Comparison of ENCODE assay signal across 19 cellular contexts in the genomic region with DNA sequence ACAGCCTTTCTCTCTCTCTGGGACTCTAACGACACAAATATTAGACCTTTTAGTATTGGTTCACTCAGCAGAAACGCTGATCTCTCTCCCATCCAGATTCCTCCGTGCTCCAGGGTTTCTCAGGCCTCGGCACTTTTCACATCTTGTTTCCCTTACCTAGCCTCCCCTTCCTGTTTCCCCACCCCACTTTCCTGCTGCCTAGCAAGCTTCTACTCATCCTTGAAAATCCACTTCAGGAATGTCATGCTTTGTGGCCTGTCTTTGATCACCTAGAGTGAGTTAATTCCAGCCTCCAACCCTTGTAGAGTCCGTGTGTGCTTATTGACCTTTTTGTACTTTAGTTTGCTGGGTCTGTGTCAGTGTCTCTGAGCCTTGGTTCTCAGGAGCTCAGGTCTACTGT.
DNase-seq lines count a peak whose midpoint lies in the region; ATAC-seq and TF ChIP-seq lines count a peak whose summit lies in the region.
"Had no signal": no experiment of that assay in that cellular context is flagged by ENCODE, and none has a peak within 500 bp of the region (broad histone marks: within the 10 kb centered on the region; RNA-seq: fewer than 3 reads in every experiment).

No MANE protein-coding gene starts in this region.

- no peaks in the 10 kb centered on the region for H3K9me2 ChIP-seq in Karpas-422 (replicated peaks; ENCODE audit: insufficient read depth, low read length)

- H3K36me3 Mint-ChIP-seq in activated T-cell treated with anti-CD3 and anti-CD28 coated beads, Interleukin-2, amount 50 U/mL, for 24 hours (ENCODE audit: low read depth) = peaks cover 14% of the 10 kb centered on the region
- H3K36me3 Mint-ChIP-seq in effector memory CD8-positive, alpha-beta T cell (ENCODE audit: insufficient read depth) = peaks cover 2% of the 10 kb centered on the region

- H3K4me1 ChIP-seq in smooth muscle cell (ENCODE audit: low read depth) = peaks cover 9% of the 10 kb centered on the region
- H3K4me1 ChIP-seq in effector memory CD4-positive, alpha-beta T cell (ENCODE audit: control insufficient read depth, insufficient read depth, low read length, poor library complexity, severe bottlenecking) = peaks cover 4% of the 10 kb centered on the region
- H3K4me1 ChIP-seq in Karpas-422 (ENCODE audit: low read length) = no peaks in the 10 kb centered on the region

- peak overlapping the region; percentile 52 for H3K27ac ChIP-seq in smooth muscle cell (ENCODE audit: low read depth)
- H3K27ac ChIP-seq in effector memory CD4-positive, alpha-beta T cell (ENCODE audit: insufficient read depth, low read length, poor library complexity, severe bottlenecking) = no peak overlapping the region
- no peak overlapping the region for H3K27ac ChIP-seq in Karpas-422 (ENCODE audit: low read length)
- H3K27ac ChIP-seq: 22Rv1, BLaER1, HL-60 had no signal

- WGBS in smooth muscle cell (ENCODE audit: low lambda C conversion rate) = 63% methylated on average over 5 of the region's 5 CpGs

- H3K27me3 ChIP-seq in smooth muscle cell (ENCODE audit: low read depth) (no peaks in the 10 kb centered on the region), Karpas-422 (ENCODE audit: low read length) (no peaks in the 10 kb centered on the region)
- no peaks in the 10 kb centered on the region for H3K27me3 ChIP-seq in effector memory CD4-positive, alpha-beta T cell (replicated peaks; ENCODE audit: control insufficient read depth, insufficient read depth, low read length, poor library complexity, severe bottlenecking)
- H3K27me3 ChIP-seq: BLaER1 had no signal

- H2AFZ ChIP-seq in smooth muscle cell (ENCODE audit: low read depth) (no peak overlapping the region), Karpas-422 (ENCODE audit: low read length) (no peak overlapping the region)

- no peak for DNase-seq in activated T-cell treated with anti-CD3 and anti-CD28 coated beads, Interleukin-2, amount 50 U/mL, for 24 hours
- no peak for DNase-seq in activated T-cell treated with anti-CD3 and anti-CD28 coated beads, Interleukin-2, amount 50 U/mL, for 48 hours
- DNase-seq in effector memory CD8-positive, alpha-beta T cell = no peak
- peak; percentile 81 for DNase-seq in kidney tubule cell (ENCODE audit: low spot score)
- DNase-seq in smooth muscle cell (lab: John Stamatoyannopoulos, UW; ENCODE audit: unreplicated experiment) = no peak
- DNase-seq in amygdala (lab: John Stamatoyannopoulos, UW) = no peak
- no peak for DNase-seq in effector memory CD4-positive, alpha-beta T cell
- no peak for DNase-seq in Karpas-422
- DNase-seq: DMS53, KG1, NCI-H1105, NCI-H1694 treated with DMSO at 0.1 percent for 48 hours, NCI-H69, PC-3 had no signal

- no peak overlapping the region for H3K4me3 Mint-ChIP-seq in activated T-cell treated with anti-CD3 and anti-CD28 coated beads, Interleukin-2, amount 50 U/mL, for 24 hours
- no peak overlapping the region for H3K4me3 Mint-ChIP-seq in effector memory CD8-positive, alpha-beta T cell

- H3K79me2 ChIP-seq in smooth muscle cell (ENCODE audit: low read depth) (peaks cover 39% of the 10 kb centered on the region), Karpas-422 (ENCODE audit: low read length) (no peaks in the 10 kb centered on the region; the same call in 1 of the 2 replicates)

- H3F3A ChIP-seq in smooth muscle cell (ENCODE audit: low read depth) = no peaks in the 10 kb centered on the region

- ATAC-seq in effector memory CD8-positive, alpha-beta T cell (replicated peaks) = no peak
- ATAC-seq: GM12878, HCT116, PC-3 had no signal

- no peaks in the 10 kb centered on the region for H3K36me3 ChIP-seq in smooth muscle cell (ENCODE audit: low read depth)
- no peaks in the 10 kb centered on the region for H3K36me3 ChIP-seq in effector memory CD4-positive, alpha-beta T cell (ENCODE audit: control insufficient read depth, insufficient read depth, low read length)
- H3K36me3 ChIP-seq in Karpas-422 (ENCODE audit: insufficient read depth, low read length) = no peaks in the 10 kb centered on the region

- H3K9me3 ChIP-seq in smooth muscle cell (replicated peaks; ENCODE audit: low read depth) = no peaks in the 10 kb centered on the region
- H3K9me3 ChIP-seq in effector memory CD4-positive, alpha-beta T cell (ENCODE audit: control insufficient read depth, low read length) = no peaks in the 10 kb centered on the region
- H3K9me3 ChIP-seq in Karpas-422 (ENCODE audit: low read length) = no peaks in the 10 kb centered on the region

- H3K27me3 Mint-ChIP-seq in activated T-cell treated with anti-CD3 and anti-CD28 coated beads, Interleukin-2, amount 50 U/mL, for 24 hours = no peaks in the 10 kb centered on the region
- no peaks in the 10 kb centered on the region for H3K27me3 Mint-ChIP-seq in effector memory CD8-positive, alpha-beta T cell

- peaks cover 45% of the 10 kb centered on the region for H3K4me1 Mint-ChIP-seq in activated T-cell treated with anti-CD3 and anti-CD28 coated beads, Interleukin-2, amount 50 U/mL, for 24 hours (ENCODE audit: low read depth)
- peaks cover 18 to 27% of the 10 kb centered on the region in 2 donors for H3K4me1 Mint-ChIP-seq in effector memory CD8-positive, alpha-beta T cell (ENCODE audit: low read depth in 2 of 2)

- no peak for TF ChIP-seq CTCF in smooth muscle cell (IDR thresholded peaks at IDR 0.05; ENCODE audit: borderline replicate concordance, insufficient read depth, poor library complexity, severe bottlenecking)

- H3K4me2 ChIP-seq in smooth muscle cell (no peak overlapping the region), Karpas-422 (ENCODE audit: low read depth, low read length, poor library complexity, severe bottlenecking) (no peak overlapping the region)
- H3K4me2 ChIP-seq: BLaER1 had no signal

- H3K4me3 ChIP-seq in smooth muscle cell (no peak overlapping the region), Karpas-422 (ENCODE audit: low read length) (no peak overlapping the region)
- no peak overlapping the region for H3K4me3 ChIP-seq in effector memory CD4-positive, alpha-beta T cell (ENCODE audit: insufficient read depth, low read depth, low read length, poor library complexity, severe bottlenecking)
- H3K4me3 ChIP-seq: BLaER1, GM12878 had no signal

- H3K9ac ChIP-seq in smooth muscle cell (ENCODE audit: low read depth) (no peak overlapping the region), Karpas-422 (ENCODE audit: low read length) (no peak overlapping the region)
- H3K9ac ChIP-seq: BLaER1 had no signal

- H4K20me1 ChIP-seq in smooth muscle cell (ENCODE audit: low read depth) (no peaks in the 10 kb centered on the region), Karpas-422 (ENCODE audit: insufficient read depth, low read depth, low read length) (0 out of 2 replicates have a peak, but pooled peaks cover 6% of the 10 kb centered on the region)
- H4K20me1 ChIP-seq: BLaER1 had no signal

- peaks cover 13% of the 10 kb centered on the region for H3K9me3 Mint-ChIP-seq in activated T-cell treated with anti-CD3 and anti-CD28 coated beads, Interleukin-2, amount 50 U/mL, for 24 hours
- no peaks in the 10 kb centered on the region for H3K9me3 Mint-ChIP-seq in effector memory CD8-positive, alpha-beta T cell

- H3K27ac Mint-ChIP-seq in activated T-cell treated with anti-CD3 and anti-CD28 coated beads, Interleukin-2, amount 50 U/mL, for 24 hours = peak overlapping the region; percentile 0
- H3K27ac Mint-ChIP-seq in effector memory CD8-positive, alpha-beta T cell = peak overlapping the region; percentile 22 to 27
